13 cellular contexts compared by ENCODE assay signal in the genomic region with DNA sequence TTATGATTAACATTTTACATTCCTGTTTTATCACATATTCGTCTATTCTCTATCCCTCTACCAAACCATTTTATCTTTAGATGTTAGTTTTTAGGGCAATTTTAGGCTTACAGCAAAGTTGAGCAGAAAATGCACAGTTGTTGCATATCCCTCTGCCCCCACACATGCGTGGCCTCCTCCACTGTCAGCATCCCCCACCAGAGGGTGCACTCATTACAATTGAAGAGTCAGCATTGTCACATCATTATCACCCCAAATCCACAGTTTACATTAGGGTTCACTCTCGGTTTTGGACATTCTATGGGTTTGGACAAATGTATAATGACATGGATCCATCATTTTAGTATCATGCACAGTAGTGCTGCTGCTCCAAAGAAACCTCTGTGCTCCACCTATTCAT.
DNase-seq lines count a peak whose midpoint lies in the region; ATAC-seq, FAIRE-seq and TF ChIP-seq lines count a peak whose summit lies in the region.
"Had no signal": no experiment of that assay in that cellular context is flagged by ENCODE, and none has a peak within 500 bp of the region (broad histone marks: within the 10 kb centered on the region; RNA-seq: fewer than 3 reads in every experiment).

No MANE protein-coding gene starts in this region.

- ATAC-seq in foreskin keratinocyte (peak; percentile 26), mucosa of descending colon (no peak), HG03457 (IDR thresholded peaks at IDR 0.05; ENCODE audit: unreplicated experiment) (no peak)
- ATAC-seq: activated T-helper 17 cell treated with anti-CD3 and anti-CD28 coated beads, Interleukin-2, amount 50 U/mL, for 72 hours had no signal

- peak; percentile 62 for TF ChIP-seq CTCF in BE2C (IDR thresholded peaks at IDR 0.05; ENCODE audit: low read depth, low read length)
- TF ChIP-seq CTCF in VCaP (conservative IDR thresholded peaks at IDR 0.05) = peak; percentile 30; the same call in 1 of the 2 replicates
- peak; percentile 60 for TF ChIP-seq CTCF in foreskin keratinocyte (conservative IDR thresholded peaks at IDR 0.05)
- no peak for TF ChIP-seq CTCF in mucosa of descending colon (IDR thresholded peaks at IDR 0.05)

- FAIRE-seq in GM12891 (lab: Jason Lieb, UNC) = peak; percentile 87

- H3K36me3 ChIP-seq in BE2C (no peaks in the 10 kb centered on the region), mucosa of descending colon (ENCODE audit: low read depth) (no peaks in the 10 kb centered on the region)
- H3K36me3 ChIP-seq: uterus had no signal

- H3K4me1 ChIP-seq in BE2C = no peaks in the 10 kb centered on the region
- no peaks in the 10 kb centered on the region for H3K4me1 ChIP-seq in foreskin keratinocyte
- no peaks in the 10 kb centered on the region for H3K4me1 ChIP-seq in mucosa of descending colon (ENCODE audit: low read depth)
- H3K4me1 ChIP-seq: uterus had no signal

- H3K27me3 ChIP-seq in BE2C (no peaks in the 10 kb centered on the region), foreskin keratinocyte (no peaks in the 10 kb centered on the region)
- H3K27me3 ChIP-seq: uterus had no signal

- intact Hi-C loops in mucosa of descending colon (cut with DNase I, micrococcal nuclease) = no loop called here

- TF ChIP-seq POLR2A in GM12891 (IDR thresholded peaks at IDR 0.05; ENCODE audit: low read depth, low read length) = no peak

- H3K4me3 ChIP-seq in BE2C (ENCODE audit: low read depth, low read length) (no peak overlapping the region), mucosa of descending colon (no peak overlapping the region)
- H3K4me3 ChIP-seq: uterus had no signal

- DNase-seq in BE2C (peak; percentile 28), GM12891 (ENCODE audit: insufficient read length, low spot score) (no peak), foreskin keratinocyte (no peak), NCI-H187 treated with DMSO at 0.1 percent for 48 hours (lab: John Stamatoyannopoulos, UW) (no peak), islet precursor cell (no peak), mucosa of descending colon (no peak)
- DNase-seq: DMS79, occipital lobe, SW 1271, uterus had no signal

- H3K9me3 ChIP-seq in BE2C = no peaks in the 10 kb centered on the region
- H3K9me3 ChIP-seq in mucosa of descending colon = peaks cover 18% of the 10 kb centered on the region

- H3K27ac ChIP-seq in VCaP = no peak overlapping the region
- no peak overlapping the region for H3K27ac ChIP-seq in foreskin keratinocyte
- H3K27ac ChIP-seq: uterus had no signal

TF ChIP-seq in GM12891, 5 proteins besides CTCF, POLR2A, EP300 and RAD21:
- TF ChIP-seq POU2F2 (IDR thresholded peaks at IDR 0.05; ENCODE audit: low read depth, low read length) (no peak), PAX5 (IDR thresholded peaks at IDR 0.05; ENCODE audit: insufficient read depth, low read length, severe bottlenecking) (no peak), TAF1 (IDR thresholded peaks at IDR 0.05; ENCODE audit: low read depth, low read length) (no peak), POLR2AphosphoS5 (IDR thresholded peaks at IDR 0.05; ENCODE audit: low read depth, low read length) (no peak), SPI1 (IDR thresholded peaks at IDR 0.05; ENCODE audit: low read depth, low read length) (no peak)
